In genomic region chr9:137085918-137086530, GRCh38 we compare ENCODE assay signal across 8 cellular contexts. TPM values are rescaled to one million over a fixed set of nuclear protein-coding genes. Genes with fewer than 3 reads are reported as not detected.
DNase-seq lines count a peak whose midpoint lies in the region; ATAC-seq and TF ChIP-seq lines count a peak whose summit lies in the region.

No MANE protein-coding gene starts in this region.

- peaks cover 4% of the 10 kb centered on the region for H3K27me3 ChIP-seq in neutrophil

- ATAC-seq in GM19351 (IDR thresholded peaks at IDR 0.05; ENCODE audit: unreplicated experiment) (peak; percentile 2), GM19395 (IDR thresholded peaks at IDR 0.05; ENCODE audit: unreplicated experiment) (no peak)

- H3K4me3 ChIP-seq in fibroblast of pulmonary artery (replicated peaks; ENCODE audit: low read depth, low read length), result peak overlapping the region; percentile 76
- peak overlapping the region; percentile 82 to 92 for H3K4me3 ChIP-seq in neutrophil (ENCODE audit: low read depth in 1 of 2, low read length in 1 of 2)

- peak overlapping the region; percentile 94 for H3K27ac ChIP-seq in neutrophil

- DNase-seq in A172 (ENCODE audit: low spot score) (peak; percentile 61), HuH-7.5 (ENCODE audit: low spot score) (peak; percentile 52), fibroblast of pulmonary artery (ENCODE audit: low read depth) (peak; percentile 26), NOMO-1 treated with dmso at 0.1 percent for 144 hours (lab: John Stamatoyannopoulos, UW; ENCODE audit: unreplicated experiment) (no peak)
- DNase-seq in activated CD8-positive, alpha-beta memory T cell treated with anti-CD3 and anti-CD28 coated beads, Interleukin-2, amount 50 U/mL, for 4 hours, result peak; percentile 33

- peaks cover 25 to 27% of the 10 kb centered on the region in 2 experiments for H3K4me1 ChIP-seq in neutrophil (ENCODE audit: control insufficient read depth in 1 of 2, insufficient read depth in 1 of 2, low read depth in 1 of 2, low read length in 1 of 2)

- peaks cover 15% of the 10 kb centered on the region for H3K36me3 ChIP-seq in neutrophil

- TF ChIP-seq CTCF in fibroblast of pulmonary artery (IDR thresholded peaks at IDR 0.05; ENCODE audit: low read length, missing control alignments) (no peak), neutrophil (IDR thresholded peaks at IDR 0.05) (no peak)

- no peaks in the 10 kb centered on the region for H3K9me3 ChIP-seq in neutrophil

RNA-seq across cellular contexts. Expression of gene MAN1B1, which starts 0.8 kb away (rescaled TPM):
- total RNA-seq in A172 (2014; rRNA removed; shearing (Covaris generic)), result 196 and 197 TPM in 2 replicates

RNA-seq across cellular contexts. Expression of gene UAP1L1, which starts 8.7 kb away (rescaled TPM):
- total RNA-seq in A172 (2014; rRNA removed; shearing (Covaris generic)), result 94.6 and 109 TPM in 2 replicates

RNA-seq across cellular contexts. Expression of gene SAPCD2, which starts 15.7 kb away (rescaled TPM):
- 76.4 and 92.3 TPM in 2 replicates for total RNA-seq in A172 (2014; rRNA removed; shearing (Covaris generic))

RNA-seq across cellular contexts. Expression of gene DPP7, which starts 28.5 kb away (rescaled TPM):
- 251 and 263 TPM in 2 replicates for total RNA-seq in A172 (2014; rRNA removed; shearing (Covaris generic))

RNA-seq across cellular contexts. Expression of gene ENTPD2, which starts 32.2 kb away (rescaled TPM):
- not detected in 2 replicates for total RNA-seq in A172 (2014; rRNA removed; shearing (Covaris generic))
